8 cellular contexts compared by ENCODE assay signal in genomic region chr3:81643721-81644120, GRCh38.
DNase-seq lines count a peak whose midpoint lies in the region; ATAC-seq, FAIRE-seq and TF ChIP-seq lines count a peak whose summit lies in the region.

No MANE protein-coding gene starts in this region.

- no peak overlapping the region for H2AFZ ChIP-seq in fibroblast of lung (ENCODE audit: low read length)

- H3K9me3 ChIP-seq in fibroblast of lung (ENCODE audit: control insufficient read depth, insufficient read depth, low read depth, low read length): no peaks in the 10 kb centered on the region
- H3K9me3 ChIP-seq in small intestine (ENCODE audit: control insufficient read depth, low read depth): no peaks in the 10 kb centered on the region
- no peaks in the 10 kb centered on the region for H3K9me3 ChIP-seq in effector memory CD4-positive, alpha-beta T cell (ENCODE audit: control insufficient read depth, low read length)

- H3K27ac ChIP-seq in fibroblast of lung (ENCODE audit: insufficient read depth, low read length): no peak overlapping the region
- H3K27ac ChIP-seq in small intestine (ENCODE audit: low read depth in 1 of 2, low read length in 1 of 2): no peak overlapping the region
- H3K27ac ChIP-seq in effector memory CD4-positive, alpha-beta T cell (ENCODE audit: insufficient read depth, low read length, poor library complexity, severe bottlenecking): no peak overlapping the region

- peaks cover 1% of the 10 kb centered on the region for H3K36me3 ChIP-seq in fibroblast of lung (ENCODE audit: control insufficient read depth, insufficient read depth, low read length)
- peaks cover 0 to 2% of the 10 kb centered on the region in 2 donors for H3K36me3 ChIP-seq in small intestine (ENCODE audit: control insufficient read depth in 2 of 2, insufficient read depth in 2 of 2, low read length in 2 of 2)
- H3K36me3 ChIP-seq in effector memory CD4-positive, alpha-beta T cell (ENCODE audit: control insufficient read depth, insufficient read depth, low read length): no peaks in the 10 kb centered on the region

- ATAC-seq in HG03469 (IDR thresholded peaks at IDR 0.05; ENCODE audit: unreplicated experiment): no peak

- no peak overlapping the region for H3K4me2 ChIP-seq in fibroblast of lung (ENCODE audit: extremely low read depth, insufficient read depth, low read length)

- no peaks in the 10 kb centered on the region for H4K20me1 ChIP-seq in fibroblast of lung (ENCODE audit: control insufficient read depth, extremely low read depth, insufficient read depth, low read length)

- no peak overlapping the region for H3K9ac ChIP-seq in fibroblast of lung (ENCODE audit: insufficient read depth, low read length)

- H3K4me1 ChIP-seq in fibroblast of lung (ENCODE audit: control insufficient read depth, extremely low read depth, insufficient read depth, low read length): no peaks in the 10 kb centered on the region
- no peaks in the 10 kb centered on the region for H3K4me1 ChIP-seq in small intestine (ENCODE audit: control insufficient read depth in 2 of 2, insufficient read depth in 1 of 2, low read depth in 1 of 2, low read length in 1 of 2)
- H3K4me1 ChIP-seq in effector memory CD4-positive, alpha-beta T cell (ENCODE audit: control insufficient read depth, insufficient read depth, low read length, poor library complexity, severe bottlenecking): no peaks in the 10 kb centered on the region

- 67 to 78% (median 77%) methylated on average over 2 of the region's 2 CpGs for WGBS in small intestine, 3 donors

- no peak for FAIRE-seq in small intestine (lab: Jason Lieb, UNC)

- no peaks in the 10 kb centered on the region for H3K79me2 ChIP-seq in fibroblast of lung (ENCODE audit: control insufficient read depth, insufficient read depth, low read length)

- DNase-seq in NCI-H2029 treated with DMSO at 0.1 percent for 48 hours (lab: John Stamatoyannopoulos, UW) (peak; percentile 13), NCI-H2029 (lab: John Stamatoyannopoulos, UW) (no peak), NCI-H82 treated with DMSO at 0.1 percent for 48 hours (lab: John Stamatoyannopoulos, UW; ENCODE audit: unreplicated experiment) (peak; percentile 29), fibroblast of lung (ENCODE audit: low read depth in 2 of 2) (peak; percentile 32 to 50), small intestine (peak; percentile 7), activated gamma-delta T cell (lab: John Stamatoyannopoulos, UW) (no peak)
- DNase-seq in effector memory CD4-positive, alpha-beta T cell: no peak

- H3K27me3 ChIP-seq in fibroblast of lung (ENCODE audit: control insufficient read depth, insufficient read depth, low read length): no peaks in the 10 kb centered on the region
- H3K27me3 ChIP-seq in small intestine (ENCODE audit: control insufficient read depth in 2 of 2, insufficient read depth in 2 of 2, low read length in 2 of 2): no peaks in the 10 kb centered on the region
- H3K27me3 ChIP-seq in effector memory CD4-positive, alpha-beta T cell (replicated peaks; ENCODE audit: control insufficient read depth, insufficient read depth, low read length, poor library complexity, severe bottlenecking): no peaks in the 10 kb centered on the region

- H3K4me3 ChIP-seq in fibroblast of lung (replicated peaks in 1 of 4; ENCODE audit: control extremely low read depth in 1 of 4, insufficient read depth in 1 of 4, low read depth in 3 of 4, low read length in 4 of 4): no peak overlapping the region
- H3K4me3 ChIP-seq in small intestine (ENCODE audit: low read depth in 1 of 2, low read length in 2 of 2): no peak overlapping the region
- no peak overlapping the region for H3K4me3 ChIP-seq in effector memory CD4-positive, alpha-beta T cell (ENCODE audit: insufficient read depth, low read depth, low read length, poor library complexity, severe bottlenecking)

- peak; percentile 20 to 31 for TF ChIP-seq CTCF in fibroblast of lung (conservative IDR thresholded peaks at IDR 0.05 in 1 of 2, IDR thresholded peaks at IDR 0.05 in 1 of 2; ENCODE audit: low read depth in 1 of 2, low read length in 2 of 2)

Comparison
In these comparisons a context has a peak if more than half of its experiments do, and no peak if none do; other contexts are left out.
1. DNase-seq: peak in NCI-H2029 treated with DMSO at 0.1 percent for 48 hours (single experiment), NCI-H82 treated with DMSO at 0.1 percent for 48 hours (single experiment), fibroblast of lung (2 of 2) and small intestine (single experiment); none in NCI-H2029 (single experiment), activated gamma-delta T cell (single experiment) and effector memory CD4-positive, alpha-beta T cell (0 of 3).